1 cellular context compared by ENCODE assay signal in genomic region chr15:33932734-33933133, GRCh38.
A peak's percentile ranks its signal among the peaks of the same experiment; 100 is the strongest.
TF ChIP-seq lines count a peak whose summit lies in the region.

No MANE protein-coding gene starts in this region.

TF ChIP-seq in K562, 482 proteins besides CTCF, POLR2A, EP300 and RAD21 (continued from another document):
- TF ChIP-seq C11orf30 (IDR thresholded peaks at IDR 0.05; ENCODE audit: low read depth), result peak; percentile 22; the same call in 1 of the 2 replicates
- TF ChIP-seq ZNF263 (CRISPR knock-in tag; IDR thresholded peaks at IDR 0.05; ENCODE audit: borderline replicate concordance), result no peak
- no peak for TF ChIP-seq NR2F6 (CRISPR knock-in tag; IDR thresholded peaks at IDR 0.05)
- TF ChIP-seq ZNF316 (IDR thresholded peaks at IDR 0.05), result 0 out of 2 replicates have a peak, but pooled peaks have one; percentile 31
- TF ChIP-seq MAFK (IDR thresholded peaks at IDR 0.05; ENCODE audit: low read length), result no peak
